Comparison of ENCODE assay signal across 10 cellular contexts in genomic region chr11:45921561-45922424, GRCh38. TPM values are rescaled to one million over a fixed set of nuclear protein-coding genes. Genes with fewer than 3 reads are reported as not detected.
DNase-seq lines count a peak whose midpoint lies in the region; ATAC-seq and TF ChIP-seq lines count a peak whose summit lies in the region.
"Had no signal": no experiment of that assay in that cellular context is flagged by ENCODE, and none has a peak within 500 bp of the region (broad histone marks: within the 10 kb centered on the region; RNA-seq: fewer than 3 reads in every experiment).

No MANE protein-coding gene starts in this region.

- intact Hi-C loops in HCT116 (cut with micrococcal nuclease), result no loop called here

- peaks cover 17 to 30% of the 10 kb centered on the region in 2 experiments for H3K4me1 ChIP-seq in HCT116 (ENCODE audit: control insufficient read depth in 1 of 2, insufficient read depth in 2 of 2, low read length in 2 of 2)
- peaks cover 7 to 17% of the 10 kb centered on the region in 2 donors for H3K4me1 ChIP-seq in duodenal mucosa (ENCODE audit: control insufficient read depth in 1 of 2, insufficient read depth in 2 of 2, low read length in 2 of 2)

- H3K27ac ChIP-seq in HCT116 (ENCODE audit: low read depth, low read length) (peak overlapping the region; percentile 88), duodenal mucosa (ENCODE audit: low read depth, low read length) (peak overlapping the region; percentile 22)
- H3K27ac ChIP-seq: tibial artery had no signal

- H3K9me3 Mint-ChIP-seq in natural killer cell treated with Interleukin-12 subunit alpha and Interleukin-12 subunit beta and Interleukin-15 and Interleukin-18, amount 100 ng/mL, for 72 hours, result no peaks in the 10 kb centered on the region

- H3K9me2 ChIP-seq in HCT116 (ENCODE audit: insufficient read depth), result no peaks in the 10 kb centered on the region

- TF ChIP-seq CTCF in HCT116 (IDR thresholded peaks at IDR 0.05 in 2 of 3, conservative IDR thresholded peaks at IDR 0.05 in 1 of 3; ENCODE audit: borderline replicate concordance in 1 of 3, insufficient read depth in 1 of 3, low read depth in 2 of 3, low read length in 2 of 3), result no peak

- H4K20me1 ChIP-seq in HCT116 (ENCODE audit: insufficient read depth), result no peaks in the 10 kb centered on the region

- H3K9ac ChIP-seq in HCT116 (ENCODE audit: low read length) (peak overlapping the region; percentile 84), duodenal mucosa (ENCODE audit: low read depth in 1 of 2, low read length in 2 of 2) (no peak overlapping the region)

- TF ChIP-seq RAD21 in HCT116 (IDR thresholded peaks at IDR 0.05; ENCODE audit: low read depth), result no peak

- no peaks in the 10 kb centered on the region for H3K9me3 ChIP-seq in HCT116 (ENCODE audit: control insufficient read depth in 1 of 2, insufficient read depth in 1 of 2, low read depth in 1 of 2, low read length in 2 of 2)
- H3K9me3 ChIP-seq in duodenal mucosa (ENCODE audit: control insufficient read depth in 1 of 2, low read length in 2 of 2), result no peaks in the 10 kb centered on the region
- H3K9me3 ChIP-seq: tibial artery had no signal

- H3K36me3 ChIP-seq in HCT116 (ENCODE audit: control insufficient read depth in 1 of 2, insufficient read depth in 2 of 2, low read length in 2 of 2) (peaks cover 0 to 18% of the 10 kb centered on the region in 2 experiments), duodenal mucosa (ENCODE audit: control insufficient read depth in 1 of 2, insufficient read depth in 2 of 2, low read length in 2 of 2) (no peaks in the 10 kb centered on the region)
- H3K36me3 ChIP-seq: tibial artery had no signal

- peak overlapping the region; percentile 55 for H3K4me3 Mint-ChIP-seq in natural killer cell treated with Interleukin-12 subunit alpha and Interleukin-12 subunit beta and Interleukin-15 and Interleukin-18, amount 100 ng/mL, for 72 hours

- RAD21 ChIA-PET in HCT116 (lab: Charles Lee; ENCODE audit: low non-redundant PET in 1 of 2, low total read pairs in 2 of 2, uncharacterized antibody in 2 of 2, unreplicated experiment in 2 of 2), result interaction anchor here in 1 of 2 experiments (0.6 kb wide), 1 partner anchor 43 kb away, joined by 3 read pairs; no protein-coding TSS in a partner anchor

- POLR2A ChIA-PET in HCT116 (lab: Charles Lee), result no interaction called here

- DNase-seq in HCT116 (ENCODE audit: low read depth, low spot score) (no peak), NCI-H526 treated with DMSO at 0.1 percent for 48 hours (lab: John Stamatoyannopoulos, UW) (peak; percentile 94), HPDE6-E6E7 (ENCODE audit: extremely low spot score) (no peak)
- peak; percentile 35 for DNase-seq in natural killer cell treated with Interleukin-12 subunit alpha and Interleukin-12 subunit beta and Interleukin-15 and Interleukin-18, amount 100 ng/mL, for 72 hours (ENCODE audit: low spot score)
- DNase-seq: IMR-90 had no signal

- CTCF ChIA-PET in HCT116 (lab: Charles Lee), result no interaction called here

- H3K4me1 Mint-ChIP-seq in natural killer cell treated with Interleukin-12 subunit alpha and Interleukin-12 subunit beta and Interleukin-15 and Interleukin-18, amount 100 ng/mL, for 72 hours (ENCODE audit: low read depth in 2 of 2), result peaks cover 4 to 24% of the 10 kb centered on the region in 2 donors

- H3K36me3 Mint-ChIP-seq in natural killer cell treated with Interleukin-12 subunit alpha and Interleukin-12 subunit beta and Interleukin-15 and Interleukin-18, amount 100 ng/mL, for 72 hours, result no peaks in the 10 kb centered on the region

- H3K27me3 ChIP-seq in HCT116 (ENCODE audit: insufficient read depth, low read length) (no peaks in the 10 kb centered on the region), duodenal mucosa (ENCODE audit: control insufficient read depth in 1 of 2, insufficient read depth in 2 of 2, low read length in 2 of 2) (peaks cover 7 to 10% of the 10 kb centered on the region in 2 donors)

- H3K4me2 ChIP-seq in HCT116 (ENCODE audit: low read length), result peak overlapping the region; percentile 95

- H3K79me2 ChIP-seq in HCT116 (ENCODE audit: insufficient read depth, low read length), result peaks cover 22% of the 10 kb centered on the region

- TF ChIP-seq POLR2A in HCT116 (IDR thresholded peaks at IDR 0.05; ENCODE audit: borderline replicate concordance, extremely low read depth, insufficient read depth, insufficient read length), result no peak

- peak overlapping the region in 1 of 2 donors; percentile 68 for H3K27ac Mint-ChIP-seq in natural killer cell treated with Interleukin-12 subunit alpha and Interleukin-12 subunit beta and Interleukin-15 and Interleukin-18, amount 100 ng/mL, for 72 hours

- ATAC-seq in HCT116 (peak; percentile 55), HG02973 (IDR thresholded peaks at IDR 0.05; ENCODE audit: unreplicated experiment) (no peak), GM19452 (IDR thresholded peaks at IDR 0.05; ENCODE audit: unreplicated experiment) (no peak), HG03460 (IDR thresholded peaks at IDR 0.05; ENCODE audit: unreplicated experiment) (no peak)
- no peak for ATAC-seq in natural killer cell treated with Interleukin-12 subunit alpha and Interleukin-12 subunit beta and Interleukin-15 and Interleukin-18, amount 100 ng/mL, for 72 hours

- H3K27me3 Mint-ChIP-seq in natural killer cell treated with Interleukin-12 subunit alpha and Interleukin-12 subunit beta and Interleukin-15 and Interleukin-18, amount 100 ng/mL, for 72 hours, result peaks cover 7 to 10% of the 10 kb centered on the region in 2 donors

- H2AFZ ChIP-seq in HCT116 (ENCODE audit: low read depth, low read length, poor library complexity, severe bottlenecking), result peak overlapping the region; percentile 41

- no TSS peak for BruUV-seq in HCT116 (replicated peaks; lab: Mats Ljungman, UMichigan)

- peak overlapping the region; percentile 66 to 91 for H3K4me3 ChIP-seq in HCT116 (replicated peaks in 1 of 2; ENCODE audit: low read depth in 1 of 2, low read length in 2 of 2)
- H3K4me3 ChIP-seq in duodenal mucosa (ENCODE audit: low read depth in 1 of 2, low read length in 2 of 2), result peak overlapping the region; percentile 29 to 45

TF ChIP-seq in HCT116, 20 proteins besides CTCF, POLR2A, EP300 and RAD21:
- TF ChIP-seq SRF (IDR thresholded peaks at IDR 0.05; ENCODE audit: low read depth) (no peak), TCF7L2 (IDR thresholded peaks at IDR 0.05; ENCODE audit: borderline replicate concordance, extremely low read depth, insufficient read depth, insufficient read length) (peak; percentile 96)
- TF ChIP-seq, protein P1, sequence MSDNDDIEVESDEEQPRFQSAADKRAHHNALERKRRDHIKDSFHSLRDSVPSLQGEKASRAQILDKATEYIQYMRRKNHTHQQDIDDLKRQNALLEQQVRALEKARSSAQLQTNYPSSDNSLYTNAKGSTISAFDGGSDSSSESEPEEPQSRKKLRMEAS (IDR thresholded peaks at IDR 0.05), result peak; percentile 78
TF ChIP-seq in HCT116: peak in this region for 2.

RNA-seq across cellular contexts. Expression of gene LARGE2, which starts 0.7 kb away (rescaled TPM):
- 67.6 TPM for total RNA-seq in HCT116 (2021; ENCODE audit: unreplicated experiment)
- polyA plus RNA-seq in HCT116 (2012), result 60.8 and 61.4 TPM in 2 replicates
- total RNA-seq in natural killer cell treated with Interleukin-12 subunit alpha and Interleukin-12 subunit beta and Interleukin-15 and Interleukin-18, amount 100 ng/mL, for 72 hours, result 1 to 10 TPM in 1 of 2 donors, not detected in 1; 2.0 TPM
- total RNA-seq: IMR-90 had no signal

RNA-seq across cellular contexts. Expression of gene PEX16, which starts 4.1 kb away (rescaled TPM):
- total RNA-seq in HCT116 (2021; ENCODE audit: unreplicated experiment), result 33.2 TPM
- polyA plus RNA-seq in HCT116 (2012), result 30.0 and 37.6 TPM in 2 replicates
- total RNA-seq in natural killer cell treated with Interleukin-12 subunit alpha and Interleukin-12 subunit beta and Interleukin-15 and Interleukin-18, amount 100 ng/mL, for 72 hours, result 10 to 100 TPM; 55.3 to 62.8 TPM

RNA-seq across cellular contexts. Expression of gene FREY1, which starts 14.7 kb away (rescaled TPM):
- 0.96 TPM for total RNA-seq in HCT116 (2021; ENCODE audit: unreplicated experiment)
- 0.07 and 0.17 TPM in 2 replicates for polyA plus RNA-seq in HCT116 (2012)
- total RNA-seq in natural killer cell treated with Interleukin-12 subunit alpha and Interleukin-12 subunit beta and Interleukin-15 and Interleukin-18, amount 100 ng/mL, for 72 hours, result 1 to 10 TPM; 4.2 to 4.9 TPM
- total RNA-seq: IMR-90 had no signal

RNA-seq across cellular contexts. Expression of gene MAPK8IP1, which starts 36.3 kb away (rescaled TPM):
- total RNA-seq in HCT116 (2021; ENCODE audit: unreplicated experiment), result 10.1 TPM
- 6.8 and 8.2 TPM in 2 replicates for polyA plus RNA-seq in HCT116 (2012)
- 1 to 10 TPM; 2.0 to 3.4 TPM for total RNA-seq in natural killer cell treated with Interleukin-12 subunit alpha and Interleukin-12 subunit beta and Interleukin-15 and Interleukin-18, amount 100 ng/mL, for 72 hours

Comparison
In these comparisons a context has a peak if more than half of its experiments do, and no peak if none do; other contexts are left out.
1. DNase-seq: peak in NCI-H526 treated with DMSO at 0.1 percent for 48 hours (single experiment) and natural killer cell treated with Interleukin-12 subunit alpha and Interleukin-12 subunit beta and Interleukin-15 and Interleukin-18, amount 100 ng/mL, for 72 hours (single experiment); none in HCT116 (single experiment) and HPDE6-E6E7 (single experiment).
2. RNA of gene LARGE2, which starts 0.7 kb away (total RNA-seq): 67.6 TPM in HCT116 (single experiment); 2.0 TPM in natural killer cell treated with Interleukin-12 subunit alpha and Interleukin-12 subunit beta and Interleukin-15 and Interleukin-18, amount 100 ng/mL, for 72 hours; every median in the first group is over 10 times any median in the second.